In the genomic region with DNA sequence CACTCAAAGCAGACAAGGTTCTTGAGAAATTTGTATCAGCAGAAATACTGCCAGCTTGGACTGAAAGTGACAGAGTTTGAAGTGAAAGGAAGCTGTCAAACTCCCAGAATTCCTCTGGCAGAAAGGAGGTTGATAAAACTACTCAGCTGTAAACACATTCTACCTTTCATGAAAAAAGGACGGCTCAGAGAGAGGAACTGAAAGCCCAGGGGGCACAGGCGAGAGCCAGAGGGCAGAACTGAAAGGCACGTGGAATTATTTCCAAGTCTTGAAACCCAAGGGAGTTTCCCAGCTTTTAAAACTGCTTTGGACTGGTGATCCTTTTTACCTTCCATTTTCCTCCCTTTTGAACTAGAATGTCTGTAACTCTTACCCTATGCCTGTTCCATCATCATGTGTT, we compare ENCODE assay signal across 10 cellular contexts. TPM values are rescaled to one million over a fixed set of nuclear protein-coding genes. Genes with fewer than 3 reads are reported as not detected.
DNase-seq lines count a peak whose midpoint lies in the region; ATAC-seq, FAIRE-seq and TF ChIP-seq lines count a peak whose summit lies in the region.
"Had no signal": no experiment of that assay in that cellular context is flagged by ENCODE, and none has a peak within 500 bp of the region (broad histone marks: within the 10 kb centered on the region; RNA-seq: fewer than 3 reads in every experiment).

No MANE protein-coding gene starts in this region.

- no peak for TF ChIP-seq EP300 in H1 (IDR thresholded peaks at IDR 0.05; ENCODE audit: borderline replicate concordance in 1 of 2, low read depth in 2 of 2, low read length in 2 of 2)

- ATAC-seq in HG03354 (IDR thresholded peaks at IDR 0.05; ENCODE audit: poor library complexity, severe bottlenecking, unreplicated experiment) (peak; percentile 72), HG03045 (IDR thresholded peaks at IDR 0.05; ENCODE audit: unreplicated experiment) (no peak)

- no peak overlapping the region for H2BK5ac ChIP-seq in H1 (ENCODE audit: low read depth, low read length)

- no peak overlapping the region for H2BK15ac ChIP-seq in H1 (ENCODE audit: low read length)

- H3K18ac ChIP-seq in H1 (ENCODE audit: extremely low read depth, low read length), result no peak overlapping the region

- peaks cover 6% of the 10 kb centered on the region for H3K9me3 Mint-ChIP-seq in activated naive CD4-positive, alpha-beta T cell treated with anti-CD3 and anti-CD28 coated beads for 36 hours

- no peak overlapping the region for H2BK120ac ChIP-seq in H1 (replicated peaks; ENCODE audit: low read depth, low read length)

- POLR2A ChIA-PET in H1 (lab: Charles Lee; ENCODE audit: partially characterized antibody), result no interaction called here

- no peak overlapping the region for H3K4me2 ChIP-seq in H1 (ENCODE audit: insufficient read depth in 1 of 2, low read depth in 2 of 2, low read length in 2 of 2)

- no peak overlapping the region for H4K5ac ChIP-seq in H1 (ENCODE audit: insufficient read length, low read depth, low read length)

- H3K4me3 Mint-ChIP-seq in activated naive CD4-positive, alpha-beta T cell treated with anti-CD3 and anti-CD28 coated beads for 36 hours, result peak overlapping the region; percentile 43
- H3K4me3 Mint-ChIP-seq: endodermal cell had no signal

- TF ChIP-seq CTCF in H1 (IDR thresholded peaks at IDR 0.05; ENCODE audit: control extremely low read depth in 1 of 3, insufficient read depth in 1 of 3, low read depth in 1 of 3, low read length in 3 of 3), result no peak

- H3K27ac ChIP-seq in H1 (ENCODE audit: low read depth, low read length), result no peak overlapping the region
- peak overlapping the region; percentile 19 for H3K27ac ChIP-seq in stomach smooth muscle (ENCODE audit: low read length)

- H3K27me3 Mint-ChIP-seq in activated naive CD4-positive, alpha-beta T cell treated with anti-CD3 and anti-CD28 coated beads for 36 hours (ENCODE audit: low read depth), result no peaks in the 10 kb centered on the region

- peaks cover 1% of the 10 kb centered on the region for H3K36me3 Mint-ChIP-seq in activated naive CD4-positive, alpha-beta T cell treated with anti-CD3 and anti-CD28 coated beads for 36 hours (ENCODE audit: low read depth)

- H3K4me3 ChIP-seq in H1 (ENCODE audit: extremely low read depth in 1 of 4, insufficient read depth in 2 of 4, low read depth in 3 of 4, low read length in 4 of 4), result no peak overlapping the region
- no peak overlapping the region for H3K4me3 ChIP-seq in stomach smooth muscle (ENCODE audit: low read length in 2 of 2)

- no peak overlapping the region for H2BK20ac ChIP-seq in H1 (ENCODE audit: low read length)

- H3K9ac ChIP-seq in H1 (replicated peaks in 1 of 4; ENCODE audit: extremely low read depth in 1 of 4, low read depth in 3 of 4, low read length in 3 of 4), result no peak overlapping the region
- peak overlapping the region in 1 of 2 donors; percentile 9 for H3K9ac ChIP-seq in stomach smooth muscle (ENCODE audit: low read length in 2 of 2)

- no peak overlapping the region for H3K14ac ChIP-seq in H1 (ENCODE audit: insufficient read length)

- no peak overlapping the region for H2AK5ac ChIP-seq in H1 (ENCODE audit: low read depth, low read length)

- H3K27me3 ChIP-seq in H1 (replicated peaks in 1 of 4; ENCODE audit: control insufficient read depth in 3 of 4, extremely low read depth in 1 of 4, insufficient read depth in 3 of 4, low read length in 3 of 4) (no peaks in the 10 kb centered on the region), stomach smooth muscle (ENCODE audit: control insufficient read depth in 1 of 2, insufficient read depth in 2 of 2, low read length in 2 of 2) (peaks cover 0 to 7% of the 10 kb centered on the region in 2 donors)

- peak overlapping the region; percentile 56 for H3K27ac Mint-ChIP-seq in activated naive CD4-positive, alpha-beta T cell treated with anti-CD3 and anti-CD28 coated beads for 36 hours
- H3K27ac Mint-ChIP-seq: endodermal cell had no signal

- no peak overlapping the region for H3K23ac ChIP-seq in H1 (ENCODE audit: insufficient read length)

- H3K79me2 ChIP-seq in H1 (ENCODE audit: control insufficient read depth in 1 of 2, insufficient read depth in 2 of 2, low read length in 2 of 2), result no peaks in the 10 kb centered on the region

- H3K4me1 ChIP-seq in H1 (replicated peaks in 1 of 4; ENCODE audit: control insufficient read depth in 3 of 4, insufficient read depth in 4 of 4, low read length in 3 of 4), result no peaks in the 10 kb centered on the region
- H3K4me1 ChIP-seq in stomach smooth muscle (ENCODE audit: control insufficient read depth, insufficient read depth, low read length), result peaks cover 6% of the 10 kb centered on the region

- H4K8ac ChIP-seq in H1 (ENCODE audit: extremely low read depth, insufficient read depth, low read length), result no peak overlapping the region

- H3K9me3 ChIP-seq in H1 (ENCODE audit: insufficient read depth in 2 of 2, low read depth in 1 of 2, low read length in 1 of 2), result no peaks in the 10 kb centered on the region
- no peaks in the 10 kb centered on the region for H3K9me3 ChIP-seq in stomach smooth muscle (ENCODE audit: control insufficient read depth in 2 of 2, low read length in 2 of 2)

- CTCF ChIA-PET in activated naive CD4-positive, alpha-beta T cell treated with anti-CD3 and anti-CD28 coated beads for 36 hours (lab: Charles Lee), result no interaction called here
- CTCF ChIA-PET in H1 (lab: Charles Lee; ENCODE audit: partially characterized antibody), result interaction anchor here (0.6 kb wide), 3 partner anchors 171 to 1908 kb away, joined by 3 to 4 read pairs (median 3); no protein-coding TSS in a partner anchor

- intact Hi-C loops in activated naive CD4-positive, alpha-beta T cell treated with anti-CD3 and anti-CD28 coated beads for 36 hours (cut with micrococcal nuclease), result no loop called here

- no peak overlapping the region for H2BK12ac ChIP-seq in H1 (ENCODE audit: low read depth, low read length)

- WGBS in H1 (ENCODE audit: extremely low coverage in 1 of 2, insufficient coverage in 1 of 2, insufficient read length in 1 of 2, insufficient replicate concordance in 2 of 2, low coverage in 1 of 2, low lambda C conversion rate in 2 of 2, missing lambda C conversion rate in 1 of 2), 2 experiments, result 89% methylated on average over 3 of the region's 3 CpGs; no CpG with 5 or more reads in 1 of the 2 experiments

- no peaks in the 10 kb centered on the region for H3K36me3 ChIP-seq in H1 (ENCODE audit: control insufficient read depth in 2 of 4, insufficient read depth in 4 of 4, low read length in 3 of 4)
- H3K36me3 ChIP-seq in stomach smooth muscle (ENCODE audit: control insufficient read depth in 2 of 2, insufficient read depth in 2 of 2, low read length in 2 of 2), result no peaks in the 10 kb centered on the region

- no peak for FAIRE-seq in H1 (lab: Jason Lieb, UNC)

- no peaks in the 10 kb centered on the region for H4K20me1 ChIP-seq in H1 (replicated peaks in 1 of 2; ENCODE audit: control insufficient read depth in 1 of 2, insufficient read depth in 2 of 2, low read length in 2 of 2)

- TF ChIP-seq RAD21 in H1 (IDR thresholded peaks at IDR 0.05 in 1 of 2, conservative IDR thresholded peaks at IDR 0.05 in 1 of 2; ENCODE audit: low read depth in 2 of 2, low read length in 2 of 2), result no peak

- H3K79me1 ChIP-seq in H1 (ENCODE audit: low read depth, low read length), result no peaks in the 10 kb centered on the region

- no peak overlapping the region for H3K4ac ChIP-seq in H1 (replicated peaks; ENCODE audit: insufficient read length, low read depth, low read length)

- H3K56ac ChIP-seq in H1 (replicated peaks; ENCODE audit: insufficient read length, low read depth, low read length), result no peak overlapping the region

- H2AFZ ChIP-seq in H1 (ENCODE audit: low read length), result peak overlapping the region; percentile 73

- H4K91ac ChIP-seq in H1 (replicated peaks; ENCODE audit: insufficient read length, low read length), result no peak overlapping the region

- DNase-seq in activated naive CD4-positive, alpha-beta T cell treated with anti-CD3 and anti-CD28 coated beads for 36 hours, result no peak
- DNase-seq in activated naive CD4-positive, alpha-beta T cell (lab: John Stamatoyannopoulos, UW), result no peak
- DNase-seq in H1 (ENCODE audit: low read depth in 1 of 2, low spot score in 2 of 2), result no peak
- DNase-seq in NCI-H446 treated with DMSO at 0.1 percent for 48 hours (lab: John Stamatoyannopoulos, UW), result no peak
- no peak for DNase-seq in NCI-H2227 treated with DMSO at 0.1 percent for 48 hours (lab: John Stamatoyannopoulos, UW)
- DNase-seq: endodermal cell, NCI-H1048 had no signal

- no peaks in the 10 kb centered on the region for H3K23me2 ChIP-seq in H1 (ENCODE audit: low read depth, low read length)

- no peak for TF ChIP-seq POLR2A in H1 (IDR thresholded peaks at IDR 0.05; ENCODE audit: control extremely low read depth in 1 of 2, low read depth in 2 of 2, low read length in 2 of 2)

- peaks cover 13% of the 10 kb centered on the region for H3K4me1 Mint-ChIP-seq in activated naive CD4-positive, alpha-beta T cell treated with anti-CD3 and anti-CD28 coated beads for 36 hours (ENCODE audit: low read depth)
- H3K4me1 Mint-ChIP-seq: endodermal cell had no signal

TF ChIP-seq in H1, 55 proteins besides CTCF, POLR2A, EP300 and RAD21 (continues in another document):
- TF ChIP-seq KDM5A (IDR thresholded peaks at IDR 0.05; ENCODE audit: low read length), result no peak
- TF ChIP-seq PHF8 (conservative IDR thresholded peaks at IDR 0.05; ENCODE audit: low read depth, low read length), result no peak
- TF ChIP-seq SRF (IDR thresholded peaks at IDR 0.05; ENCODE audit: low read depth, low read length), result no peak
- TF ChIP-seq, protein P1, sequence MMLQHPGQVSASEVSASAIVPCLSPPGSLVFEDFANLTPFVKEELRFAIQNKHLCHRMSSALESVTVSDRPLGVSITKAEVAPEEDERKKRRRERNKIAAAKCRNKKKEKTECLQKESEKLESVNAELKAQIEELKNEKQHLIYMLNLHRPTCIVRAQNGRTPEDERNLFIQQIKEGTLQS (IDR thresholded peaks at IDR 0.05; ENCODE audit: insufficient read depth, low read depth, low read length), result no peak
- no peak for TF ChIP-seq BACH1 (IDR thresholded peaks at IDR 0.05; ENCODE audit: low read length)
- TF ChIP-seq CHD1 (IDR thresholded peaks at IDR 0.05; ENCODE audit: low read depth, low read length), result no peak
- TF ChIP-seq KDM1A (IDR thresholded peaks at IDR 0.05; ENCODE audit: borderline replicate concordance, low read length), result no peak
- TF ChIP-seq RXRA (IDR thresholded peaks at IDR 0.05; ENCODE audit: insufficient read depth, low read depth, low read length), result no peak

RNA-seq across cellular contexts. Expression of a gene that starts 14.5 kb away (rescaled TPM):
- 10 to 100 TPM; 47.3 to 50.8 TPM for total RNA-seq in activated naive CD4-positive, alpha-beta T cell treated with anti-CD3 and anti-CD28 coated beads for 36 hours
- 117 and 122 TPM in 2 replicates for total RNA-seq in H1 (2021; fragmentation: NEBNext Ultra II Directional; extraction: Animal tissue kit (Norgen Biotek cat#: 25700))
- polyA plus RNA-seq in H1 (2011; rRNA removed), result 73.0 and 79.7 TPM in 2 replicates
- polyA plus RNA-seq in H1 (2011; cell fraction: cytosol; rRNA removed), result 73.3 TPM
- 190 TPM for polyA plus RNA-seq in H1 (2011; cell fraction: nucleus; rRNA removed)
- 62.3 to 102 TPM (median 78.1 TPM) in 4 replicates for polyA plus RNA-seq in H1 (2012, experiment 1 of 2)
- 5.8 TPM for polyA plus RNA-seq in H1 (2012, experiment 2 of 2)
- polyA plus RNA-seq in H1 (2013, experiment 1 of 2), result 51.2 TPM
- 47.1 TPM for polyA plus RNA-seq in H1 (2013, experiment 2 of 2)
- 129 and 130 TPM in 2 replicates for polyA minus RNA-seq in H1 (2011; rRNA and poly(A)+ RNA removed)
- 104 TPM for polyA minus RNA-seq in H1 (2011; cell fraction: cytosol; rRNA and poly(A)+ RNA removed)
- 247 TPM for polyA minus RNA-seq in H1 (2011; cell fraction: nucleus; rRNA and poly(A)+ RNA removed)
